ENCODE assay signal across 8 cellular contexts in the genomic region with DNA sequence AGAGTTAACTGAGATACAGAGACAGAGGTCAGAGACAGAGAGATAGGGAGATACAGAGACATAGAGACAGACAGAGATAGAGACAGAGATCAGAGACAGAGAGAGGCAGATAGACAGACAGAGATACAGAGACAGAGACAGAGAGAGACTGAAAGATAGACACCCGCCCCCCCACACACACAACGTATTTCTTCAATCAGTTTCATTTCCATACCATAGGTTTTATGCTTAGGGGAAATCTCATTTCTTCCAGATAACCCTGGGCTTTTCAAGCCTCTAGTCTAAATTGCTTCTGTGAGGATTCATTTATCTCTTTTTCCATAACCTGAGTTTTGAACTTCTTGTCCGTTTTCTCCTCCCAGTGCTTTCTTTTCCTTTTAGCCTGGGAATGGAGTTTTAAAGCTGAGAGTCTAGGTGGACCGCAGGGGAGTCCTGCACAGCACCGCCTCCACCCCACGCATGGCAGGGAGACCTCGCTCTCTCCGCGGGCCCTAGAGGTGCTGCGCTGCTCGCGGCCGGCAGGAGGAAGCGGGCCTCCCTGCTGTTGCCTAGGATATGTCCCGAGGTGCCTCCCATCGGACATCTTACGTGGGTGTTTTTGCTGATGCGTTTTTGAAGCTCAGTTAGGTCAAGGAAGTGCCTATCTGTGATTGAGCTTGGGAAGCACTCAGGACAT.
DNase-seq lines count a peak whose midpoint lies in the region; ATAC-seq and FAIRE-seq lines count a peak whose summit lies in the region.

No MANE protein-coding gene starts in this region.

- peak in 4 of 5 donors; percentile 9 to 52 (median 28) for DNase-seq in CD8-positive, alpha-beta memory T cell
- DNase-seq in GM19238 (ENCODE audit: insufficient read length, low spot score) (peak; percentile 49), RPMI7951 (ENCODE audit: low read depth) (peak; percentile 62), amniotic epithelial cell (ENCODE audit: low read depth) (peak; percentile 59), small intestine (peak; percentile 35), putamen (ENCODE audit: low spot score) (no peak)

- peak overlapping the region; percentile 77 to 95 (median 92) for H3K4me3 Mint-ChIP-seq in CD8-positive, alpha-beta memory T cell

- peaks cover 5% of the 10 kb centered on the region for H3K27me3 ChIP-seq in CD8-positive, alpha-beta memory T cell (ENCODE audit: insufficient read depth, low read length, poor library complexity, severe bottlenecking)
- peaks cover 46% of the 10 kb centered on the region for H3K27me3 ChIP-seq in iPS-15b (ENCODE audit: control insufficient read depth, insufficient read depth, low read length)
- peaks cover 5 to 21% of the 10 kb centered on the region in 2 donors for H3K27me3 ChIP-seq in small intestine (ENCODE audit: control insufficient read depth in 2 of 2, insufficient read depth in 2 of 2, low read length in 2 of 2)

- peak overlapping the region; percentile 67 for H3K4me3 ChIP-seq in CD8-positive, alpha-beta memory T cell (ENCODE audit: low read length)
- peak overlapping the region; percentile 52 for H3K4me3 ChIP-seq in iPS-15b (ENCODE audit: low read depth, low read length)
- H3K4me3 ChIP-seq in small intestine (ENCODE audit: low read depth in 1 of 2, low read length in 2 of 2) = peak overlapping the region in 1 of 2 donors; percentile 30

- H3K4me1 ChIP-seq in CD8-positive, alpha-beta memory T cell (ENCODE audit: insufficient read depth, low read length) = no peaks in the 10 kb centered on the region
- no peaks in the 10 kb centered on the region for H3K4me1 ChIP-seq in iPS-15b (ENCODE audit: control insufficient read depth, insufficient read depth, low read length)
- no peaks in the 10 kb centered on the region for H3K4me1 ChIP-seq in small intestine (ENCODE audit: control insufficient read depth in 2 of 2, insufficient read depth in 1 of 2, low read depth in 1 of 2, low read length in 1 of 2)

- CTCF ChIA-PET in CD8-positive, alpha-beta memory T cell (lab: Charles Lee) = interaction anchor here (0.7 to 1.9 kb wide), 12 partner anchors 9 to 1469 kb away, joined by 3 to 12 read pairs (median 3); no protein-coding TSS in a partner anchor

- peaks cover 10 to 18% (median 18%) of the 10 kb centered on the region in 3 donors for H3K4me1 Mint-ChIP-seq in CD8-positive, alpha-beta memory T cell

- no peak overlapping the region for H3K27ac ChIP-seq in CD8-positive, alpha-beta memory T cell (ENCODE audit: low read depth, low read length)
- no peak overlapping the region for H3K27ac ChIP-seq in small intestine (ENCODE audit: low read depth in 1 of 2, low read length in 1 of 2)

- H3K27me3 Mint-ChIP-seq in CD8-positive, alpha-beta memory T cell = peaks cover 26 to 56% of the 10 kb centered on the region in 2 donors

- H3K9me3 Mint-ChIP-seq in CD8-positive, alpha-beta memory T cell = no peaks in the 10 kb centered on the region

- POLR2A ChIA-PET in CD8-positive, alpha-beta memory T cell (lab: Charles Lee) = no interaction called here

- H3K27ac Mint-ChIP-seq in CD8-positive, alpha-beta memory T cell = peak overlapping the region in 2 of 8 donors; percentile 0 to 2

- no peak overlapping the region for H3K9ac ChIP-seq in iPS-15b (ENCODE audit: low read depth, low read length)

- 2 to 7% (median 3%) methylated on average over 18 of the region's 18 CpGs for WGBS in small intestine, 3 donors

- no peaks in the 10 kb centered on the region for H3K36me3 ChIP-seq in CD8-positive, alpha-beta memory T cell (ENCODE audit: insufficient read depth, low read length)
- H3K36me3 ChIP-seq in iPS-15b (ENCODE audit: control insufficient read depth, insufficient read depth, low read length) = no peaks in the 10 kb centered on the region
- H3K36me3 ChIP-seq in small intestine (ENCODE audit: control insufficient read depth in 2 of 2, insufficient read depth in 2 of 2, low read length in 2 of 2) = no peaks in the 10 kb centered on the region

- FAIRE-seq in small intestine (lab: Jason Lieb, UNC) = no peak

- ATAC-seq in HG03280 (IDR thresholded peaks at IDR 0.05; ENCODE audit: unreplicated experiment) = peak; percentile 87

- H3K9me3 ChIP-seq in CD8-positive, alpha-beta memory T cell (ENCODE audit: low read length) = no peaks in the 10 kb centered on the region
- H3K9me3 ChIP-seq in iPS-15b (ENCODE audit: control insufficient read depth, insufficient read depth, low read length) (no peaks in the 10 kb centered on the region), small intestine (ENCODE audit: control insufficient read depth, low read depth) (no peaks in the 10 kb centered on the region)

- peaks cover 0 to 2% (median 0%) of the 10 kb centered on the region in 3 donors for H3K36me3 Mint-ChIP-seq in CD8-positive, alpha-beta memory T cell
